In the genomic region with DNA sequence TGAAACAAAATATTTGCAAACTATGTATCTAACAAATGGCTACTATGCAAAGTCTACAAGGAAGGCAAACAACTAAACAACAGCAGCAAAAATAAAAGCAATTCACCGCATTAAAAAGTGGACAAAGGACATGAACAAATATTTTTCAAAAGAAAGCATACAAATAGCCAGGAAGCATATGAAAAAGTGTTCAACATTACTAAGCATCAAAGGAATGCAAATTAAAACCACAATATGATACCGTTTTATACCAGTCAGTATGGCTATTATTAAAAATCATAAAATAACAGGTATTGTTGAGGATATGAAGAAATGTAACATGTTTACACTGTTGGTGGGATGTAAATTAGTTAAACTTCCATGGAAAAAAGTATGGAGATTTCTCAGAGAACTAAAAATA, we compare ENCODE assay signal across 3 cellular contexts.
"Had no signal": no experiment of that assay in that cellular context is flagged by ENCODE, and none has a peak within 500 bp of the region (broad histone marks: within the 10 kb centered on the region; RNA-seq: fewer than 3 reads in every experiment).

No MANE protein-coding gene starts in this region.

- H3K4me3 ChIP-seq: GM12878 had no signal

- DNase-seq: GDM1, GF-D8 had no signal

- ATAC-seq: GM12878 had no signal
